In the genomic region with DNA sequence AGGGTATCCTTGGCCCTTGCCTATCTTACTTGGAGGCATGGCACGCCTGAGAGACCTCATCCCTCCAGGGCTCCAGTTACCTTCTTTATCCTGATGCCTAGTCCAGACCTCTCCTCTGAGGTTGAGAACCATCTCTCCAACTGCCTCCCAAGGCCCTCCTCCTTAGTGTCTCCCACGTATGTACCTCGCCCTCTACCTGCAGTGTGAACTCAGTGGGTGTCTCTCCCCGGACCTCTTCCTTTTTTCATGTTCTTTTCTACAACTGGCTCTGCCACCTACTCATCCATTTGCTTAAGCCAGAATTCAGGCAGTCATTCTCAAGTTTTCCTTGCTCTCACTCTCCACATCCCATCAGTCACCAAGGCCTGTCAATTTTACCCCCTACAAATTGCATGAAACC, we compare ENCODE assay signal across 31 cellular contexts. TPM values are rescaled to one million over a fixed set of nuclear protein-coding genes. Genes with fewer than 3 reads are reported as not detected.
DNase-seq lines count a peak whose midpoint lies in the region; ATAC-seq and TF ChIP-seq lines count a peak whose summit lies in the region.
"Had no signal": no experiment of that assay in that cellular context is flagged by ENCODE, and none has a peak within 500 bp of the region (broad histone marks: within the 10 kb centered on the region; RNA-seq: fewer than 3 reads in every experiment).

No MANE protein-coding gene starts in this region.

- peaks cover 3% of the 10 kb centered on the region for H3K36me3 Mint-ChIP-seq in activated CD8-positive, alpha-beta T cell treated with anti-CD3 and anti-CD28 coated beads, Interleukin-2, amount 10 ng/mL, durations not matched to agents 7 days and 5 days (ENCODE audit: low read depth)
- peaks cover 3% of the 10 kb centered on the region for H3K36me3 Mint-ChIP-seq in activated CD8-positive, alpha-beta T cell treated with anti-CD3 and anti-CD28 coated beads for 36 hours (ENCODE audit: low read depth)
- H3K36me3 Mint-ChIP-seq: CD14-positive monocyte; CD8-positive, alpha-beta T cell had no signal

- intact Hi-C loops in activated CD8-positive, alpha-beta T cell treated with anti-CD3 and anti-CD28 coated beads for 36 hours (cut with micrococcal nuclease), result no loop called here

- H3K4me1 ChIP-seq in HEK293 (ENCODE audit: control insufficient read depth, insufficient read depth, low read length), result peaks cover 12% of the 10 kb centered on the region
- H3K4me1 ChIP-seq: BE2C, Caco-2 had no signal

- no peak for DNase-seq in activated CD8-positive, alpha-beta T cell treated with anti-CD3 and anti-CD28 coated beads, Interleukin-2, amount 10 ng/mL, durations not matched to agents 7 days and 5 days
- DNase-seq in activated CD8-positive, alpha-beta T cell treated with anti-CD3 and anti-CD28 coated beads for 36 hours, result no peak
- DNase-seq in germinal center (ENCODE audit: low spot score), result no peak
- DNase-seq: 8988T; ACHN; AML-193; BE2C; C1 segment of cervical spinal cord; Caco-2; Calu3; CD4-positive, alpha-beta memory T cell; CD4-positive, alpha-beta T cell; CD4-positive, CD25-positive, alpha-beta regulatory T cell; CD8-positive, alpha-beta memory T cell; CD8-positive, alpha-beta T cell; COR-L47; DMS 273 treated with DMSO at 0.1 percent for 48 hours; DMS153; DMS53; DMS79; DMS79 treated with DMSO at 0.1 percent for 48 hours; DND-41; EL had no signal

- H3K27ac ChIP-seq in HEK293 (ENCODE audit: extremely low read depth, low read depth, low read length), result no peak overlapping the region
- H3K27ac ChIP-seq: 22Rv1; A549; BLaER1; BLaER1 treated with 17β-estradiol and CSF1 and Interleukin-3, amounts not matched to agents 10 nM and 100 nM; C4-2B had no signal

- no peaks in the 10 kb centered on the region for H3K9me3 ChIP-seq in HEK293 (ENCODE audit: control insufficient read depth, insufficient read depth, low read depth, low read length)
- H3K9me3 ChIP-seq: A549; BE2C; BLaER1; BLaER1 treated with 17β-estradiol and CSF1 and Interleukin-3, amounts not matched to agents 10 nM and 100 nM; Caco-2 had no signal

- TF ChIP-seq CTCF in activated CD8-positive, alpha-beta T cell treated with anti-CD3 and anti-CD28 coated beads for 36 hours (IDR thresholded peaks at IDR 0.05), result no peak
- TF ChIP-seq CTCF in HEK293 (tag by site-specific recombination; IDR thresholded peaks at IDR 0.05), result no peak

- H3K27ac Mint-ChIP-seq in activated CD8-positive, alpha-beta T cell treated with anti-CD3 and anti-CD28 coated beads, Interleukin-2, amount 10 ng/mL, durations not matched to agents 7 days and 5 days, result peak overlapping the region; percentile 3
- no peak overlapping the region for H3K27ac Mint-ChIP-seq in activated CD8-positive, alpha-beta T cell treated with anti-CD3 and anti-CD28 coated beads for 36 hours
- H3K27ac Mint-ChIP-seq: B cell; CD14-positive monocyte; CD4-positive, alpha-beta T cell; CD4-positive, CD25-positive, alpha-beta regulatory T cell; CD8-positive, alpha-beta T cell had no signal

- no peak overlapping the region for H3K4me3 Mint-ChIP-seq in activated CD8-positive, alpha-beta T cell treated with anti-CD3 and anti-CD28 coated beads, Interleukin-2, amount 10 ng/mL, durations not matched to agents 7 days and 5 days
- H3K4me3 Mint-ChIP-seq in activated CD8-positive, alpha-beta T cell treated with anti-CD3 and anti-CD28 coated beads for 36 hours, result no peak overlapping the region
- H3K4me3 Mint-ChIP-seq: B cell; CD14-positive monocyte; CD4-positive, alpha-beta memory T cell; CD4-positive, alpha-beta T cell; CD4-positive, CD25-positive, alpha-beta regulatory T cell; CD8-positive, alpha-beta memory T cell; CD8-positive, alpha-beta T cell had no signal

- no peak for ATAC-seq in activated CD8-positive, alpha-beta T cell treated with anti-CD3 and anti-CD28 coated beads, Interleukin-2, amount 10 ng/mL, durations not matched to agents 7 days and 5 days
- no peak for ATAC-seq in activated CD8-positive, alpha-beta T cell treated with anti-CD3 and anti-CD28 coated beads for 36 hours
- ATAC-seq: A549; CD8-positive, alpha-beta T cell had no signal

- H3K27me3 Mint-ChIP-seq in activated CD8-positive, alpha-beta T cell treated with anti-CD3 and anti-CD28 coated beads, Interleukin-2, amount 10 ng/mL, durations not matched to agents 7 days and 5 days (ENCODE audit: low read depth), result peaks cover 15% of the 10 kb centered on the region
- H3K27me3 Mint-ChIP-seq in activated CD8-positive, alpha-beta T cell treated with anti-CD3 and anti-CD28 coated beads for 36 hours, result peaks cover 8% of the 10 kb centered on the region
- H3K27me3 Mint-ChIP-seq: CD4-positive, CD25-positive, alpha-beta regulatory T cell had no signal

- peaks cover 11% of the 10 kb centered on the region for H3K4me1 Mint-ChIP-seq in activated CD8-positive, alpha-beta T cell treated with anti-CD3 and anti-CD28 coated beads, Interleukin-2, amount 10 ng/mL, durations not matched to agents 7 days and 5 days (ENCODE audit: low read depth)
- peaks cover 5% of the 10 kb centered on the region for H3K4me1 Mint-ChIP-seq in activated CD8-positive, alpha-beta T cell treated with anti-CD3 and anti-CD28 coated beads for 36 hours (ENCODE audit: low read depth)
- H3K4me1 Mint-ChIP-seq: B cell, CD14-positive monocyte had no signal

- CTCF ChIA-PET in activated CD8-positive, alpha-beta T cell treated with anti-CD3 and anti-CD28 coated beads, Interleukin-2, amount 10 ng/mL, durations not matched to agents 7 days and 5 days (lab: Charles Lee), result interaction anchor here (0.9 kb wide), 1 partner anchor 17 kb away, joined by 3 read pairs; a partner anchor contains a TSS
- CTCF ChIA-PET in activated CD8-positive, alpha-beta T cell treated with anti-CD3 and anti-CD28 coated beads for 36 hours (lab: Charles Lee), result no interaction called here
- CTCF ChIA-PET in HEK293 (lab: Yijun Ruan, JAX), result interaction anchor here (0.8 to 1.9 kb wide), 3 partner anchors 15 to 25 kb away, joined by 3 to 9 read pairs (median 3); no protein-coding TSS in a partner anchor

- POLR2A ChIA-PET in activated CD8-positive, alpha-beta T cell treated with anti-CD3 and anti-CD28 coated beads, Interleukin-2, amount 10 ng/mL, durations not matched to agents 7 days and 5 days (lab: Charles Lee), result no interaction called here
- POLR2A ChIA-PET in activated CD8-positive, alpha-beta T cell treated with anti-CD3 and anti-CD28 coated beads for 36 hours (lab: Charles Lee), result no interaction called here
- POLR2A ChIA-PET in HEK293 (lab: Yijun Ruan, JAX), result interaction anchor here (0.8 to 2.9 kb wide), 3 partner anchors 10 to 16 kb away, joined by 3 to 13 read pairs (median 8); a partner anchor contains a TSS

- H3K9me3 Mint-ChIP-seq in activated CD8-positive, alpha-beta T cell treated with anti-CD3 and anti-CD28 coated beads, Interleukin-2, amount 10 ng/mL, durations not matched to agents 7 days and 5 days (ENCODE audit: insufficient read depth), result no peaks in the 10 kb centered on the region
- no peaks in the 10 kb centered on the region for H3K9me3 Mint-ChIP-seq in activated CD8-positive, alpha-beta T cell treated with anti-CD3 and anti-CD28 coated beads for 36 hours
- H3K9me3 Mint-ChIP-seq: CD4-positive, alpha-beta memory T cell; CD4-positive, alpha-beta T cell; CD4-positive, CD25-positive, alpha-beta regulatory T cell; CD8-positive, alpha-beta memory T cell; CD8-positive, alpha-beta T cell had no signal

- no peaks in the 10 kb centered on the region; a peak in 1 of 3 replicates for H3K36me3 ChIP-seq in HEK293 (ENCODE audit: control insufficient read depth in 2 of 2, insufficient read depth in 1 of 2, low read length in 2 of 2)
- H3K36me3 ChIP-seq: BE2C, BLaER1 had no signal

- H3K4me3 ChIP-seq in HEK293 (ENCODE audit: low read depth, low read length), result no peak overlapping the region
- H3K4me3 ChIP-seq: A549; BLaER1; BLaER1 treated with 17β-estradiol and CSF1 and Interleukin-3, amounts not matched to agents 10 nM and 100 nM had no signal

TF ChIP-seq in HEK293, 187 proteins besides CTCF, POLR2A, EP300 and RAD21:
- TF ChIP-seq EGR2 (tag by site-specific recombination; IDR thresholded peaks at IDR 0.05; ENCODE audit: low read depth), result peak; percentile 78
- peak; percentile 59 for TF ChIP-seq ZFHX2 (tag by site-specific recombination; conservative IDR thresholded peaks at IDR 0.05)
- 0 out of 2 replicates have a peak, but pooled peaks have one; percentile 33 for TF ChIP-seq GLIS1 (tag by site-specific recombination; IDR thresholded peaks at IDR 0.05)
- TF ChIP-seq ZNF843 (tag by site-specific recombination; IDR thresholded peaks at IDR 0.05), result no peak
- TF ChIP-seq, protein P1, sequence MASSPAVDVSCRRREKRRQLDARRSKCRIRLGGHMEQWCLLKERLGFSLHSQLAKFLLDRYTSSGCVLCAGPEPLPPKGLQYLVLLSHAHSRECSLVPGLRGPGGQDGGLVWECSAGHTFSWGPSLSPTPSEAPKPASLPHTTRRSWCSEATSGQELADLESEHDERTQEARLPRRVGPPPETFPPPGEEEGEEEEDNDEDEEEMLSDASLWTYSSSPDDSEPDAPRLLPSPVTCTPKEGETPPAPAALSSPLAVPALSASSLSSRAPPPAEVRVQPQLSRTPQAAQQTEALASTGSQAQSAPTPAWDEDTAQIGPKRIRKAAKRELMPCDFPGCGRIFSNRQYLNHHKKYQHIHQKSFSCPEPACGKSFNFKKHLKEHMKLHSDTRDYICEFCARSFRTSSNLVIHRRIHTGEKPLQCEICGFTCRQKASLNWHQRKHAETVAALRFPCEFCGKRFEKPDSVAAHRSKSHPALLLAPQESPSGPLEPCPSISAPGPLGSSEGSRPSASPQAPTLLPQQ (tag by site-specific recombination; IDR thresholded peaks at IDR 0.05), result no peak
- no peak for TF ChIP-seq ZNF112 (tag by site-specific recombination; IDR thresholded peaks at IDR 0.05)

RNA-seq across cellular contexts. Expression of a gene that starts 16.6 kb away (rescaled TPM):
- 100 to 1,000 TPM; 848 to 853 TPM for total RNA-seq in activated CD8-positive, alpha-beta T cell treated with anti-CD3 and anti-CD28 coated beads, Interleukin-2, amount 10 ng/mL, durations not matched to agents 7 days and 5 days
- 1,000 to 10,000 TPM; 1,299 to 1,356 TPM for total RNA-seq in activated CD8-positive, alpha-beta T cell treated with anti-CD3 and anti-CD28 coated beads for 36 hours

RNA-seq across cellular contexts. Expression of a gene that starts 21.6 kb away (rescaled TPM):
- 10 to 100 TPM; 13.8 to 14.4 TPM for total RNA-seq in activated CD8-positive, alpha-beta T cell treated with anti-CD3 and anti-CD28 coated beads, Interleukin-2, amount 10 ng/mL, durations not matched to agents 7 days and 5 days
- 10 to 100 TPM; 10.3 to 11.3 TPM for total RNA-seq in activated CD8-positive, alpha-beta T cell treated with anti-CD3 and anti-CD28 coated beads for 36 hours

RNA-seq across cellular contexts. Expression of a gene that starts 45.3 kb away (rescaled TPM):
- total RNA-seq in activated CD8-positive, alpha-beta T cell treated with anti-CD3 and anti-CD28 coated beads, Interleukin-2, amount 10 ng/mL, durations not matched to agents 7 days and 5 days, result not detected
- total RNA-seq in activated CD8-positive, alpha-beta T cell treated with anti-CD3 and anti-CD28 coated beads for 36 hours, result not detected
- total RNA-seq: B cell; Calu3; CD4-positive, alpha-beta memory T cell; CD8-positive, alpha-beta memory T cell; CD8-positive, alpha-beta T cell had no signal
